14 cellular contexts compared by ENCODE assay signal in the genomic region with DNA sequence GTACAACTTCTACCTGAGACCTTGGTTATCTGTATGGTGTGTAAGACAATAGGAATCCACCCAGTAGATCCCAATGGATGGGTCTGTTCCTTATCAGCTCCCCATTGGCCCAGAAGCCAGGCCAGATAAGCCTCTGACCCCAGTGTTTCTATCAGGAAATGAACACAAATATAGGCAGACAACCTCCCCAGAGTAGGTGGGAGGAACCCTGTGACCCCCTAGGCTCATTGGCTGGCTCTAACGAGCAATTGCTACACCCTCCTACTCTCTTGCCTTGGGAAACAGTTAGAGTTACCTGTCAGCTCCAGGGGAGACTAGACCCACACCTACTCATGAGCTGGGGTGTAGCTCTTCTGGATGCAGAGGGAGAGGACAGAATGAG.
DNase-seq lines count a peak whose midpoint lies in the region; ATAC-seq and TF ChIP-seq lines count a peak whose summit lies in the region.
"Had no signal": no experiment of that assay in that cellular context is flagged by ENCODE, and none has a peak within 500 bp of the region (broad histone marks: within the 10 kb centered on the region; RNA-seq: fewer than 3 reads in every experiment).

No MANE protein-coding gene starts in this region.

- H3K36me3 ChIP-seq in upper lobe of right lung (no peaks in the 10 kb centered on the region), Peyer's patch (no peaks in the 10 kb centered on the region)

- H3K9me3 ChIP-seq in upper lobe of right lung (no peaks in the 10 kb centered on the region), Peyer's patch (no peaks in the 10 kb centered on the region)

- no peak for TF ChIP-seq POLR2A in NB4 (IDR thresholded peaks at IDR 0.05; ENCODE audit: extremely low read depth, insufficient read length)
- no peak for TF ChIP-seq POLR2A in Peyer's patch (IDR thresholded peaks at IDR 0.05)

- H3K27ac ChIP-seq in upper lobe of right lung (no peak overlapping the region), Peyer's patch (peak overlapping the region in 1 of 4 donors; percentile 0)
- H3K27ac ChIP-seq: 22Rv1 had no signal

- ATAC-seq in HG02840 (IDR thresholded peaks at IDR 0.05; ENCODE audit: low FRiP score, unreplicated experiment) (peak; percentile 23), upper lobe of right lung (no peak)

- peaks cover 16% of the 10 kb centered on the region for H3K4me1 ChIP-seq in upper lobe of right lung
- H3K4me1 ChIP-seq in Peyer's patch = peaks cover 0 to 4% (median 0%) of the 10 kb centered on the region in 4 donors

- no peak overlapping the region for H3K4me3 ChIP-seq in NB4 (ENCODE audit: low read depth, low read length)
- no peak overlapping the region for H3K4me3 ChIP-seq in upper lobe of right lung
- H3K4me3 ChIP-seq in Peyer's patch = no peak overlapping the region

- intact Hi-C loops in upper lobe of right lung (cut with DNase I) = no loop called here

- DNase-seq in SIG-M5 treated with dmso at 0.1 percent for 504 hours (lab: John Stamatoyannopoulos, UW; ENCODE audit: unreplicated experiment) (peak; percentile 33), SIG-M5 (lab: John Stamatoyannopoulos, UW) (no peak), NB4 (ENCODE audit: low read depth) (peak; percentile 77), upper lobe of right lung (peak; percentile 19), cerebellar nuclear complex (lab: John Stamatoyannopoulos, UW) (no peak), Peyer's patch (no peak)
- no peak for DNase-seq in activated CD8-positive, alpha-beta memory T cell treated with anti-CD3 and anti-CD28 coated beads for 24 hours
- DNase-seq: activated naive CD8-positive, alpha-beta T cell treated with anti-CD3 and anti-CD28 coated beads for 36 hours; immature natural killer cell; NCI-H146; NCI-H748 treated with DMSO at 0.1 percent for 48 hours; stimulated activated CD4-positive, alpha-beta T cell treated with anti-CD3 and anti-CD28 coated beads, Interleukin-4, amount 100 ng/mL, for 4 hours had no signal

- TF ChIP-seq CTCF in NB4 (IDR thresholded peaks at IDR 0.05; ENCODE audit: low read depth, low read length) (no peak), upper lobe of right lung (IDR thresholded peaks at IDR 0.05) (no peak), Peyer's patch (IDR thresholded peaks at IDR 0.05) (no peak)

- H3K27me3 ChIP-seq in upper lobe of right lung (no peaks in the 10 kb centered on the region), Peyer's patch (no peaks in the 10 kb centered on the region)

Comparison
In these comparisons a context has a peak if more than half of its experiments do, and no peak if none do; other contexts are left out.
1. DNase-seq: peak in SIG-M5 treated with dmso at 0.1 percent for 504 hours (single experiment), NB4 (single experiment) and upper lobe of right lung (single experiment); none in SIG-M5 (single experiment), cerebellar nuclear complex (0 of 2), Peyer's patch (0 of 3) and activated CD8-positive, alpha-beta memory T cell treated with anti-CD3 and anti-CD28 coated beads for 24 hours (single experiment).